In the genomic region with DNA sequence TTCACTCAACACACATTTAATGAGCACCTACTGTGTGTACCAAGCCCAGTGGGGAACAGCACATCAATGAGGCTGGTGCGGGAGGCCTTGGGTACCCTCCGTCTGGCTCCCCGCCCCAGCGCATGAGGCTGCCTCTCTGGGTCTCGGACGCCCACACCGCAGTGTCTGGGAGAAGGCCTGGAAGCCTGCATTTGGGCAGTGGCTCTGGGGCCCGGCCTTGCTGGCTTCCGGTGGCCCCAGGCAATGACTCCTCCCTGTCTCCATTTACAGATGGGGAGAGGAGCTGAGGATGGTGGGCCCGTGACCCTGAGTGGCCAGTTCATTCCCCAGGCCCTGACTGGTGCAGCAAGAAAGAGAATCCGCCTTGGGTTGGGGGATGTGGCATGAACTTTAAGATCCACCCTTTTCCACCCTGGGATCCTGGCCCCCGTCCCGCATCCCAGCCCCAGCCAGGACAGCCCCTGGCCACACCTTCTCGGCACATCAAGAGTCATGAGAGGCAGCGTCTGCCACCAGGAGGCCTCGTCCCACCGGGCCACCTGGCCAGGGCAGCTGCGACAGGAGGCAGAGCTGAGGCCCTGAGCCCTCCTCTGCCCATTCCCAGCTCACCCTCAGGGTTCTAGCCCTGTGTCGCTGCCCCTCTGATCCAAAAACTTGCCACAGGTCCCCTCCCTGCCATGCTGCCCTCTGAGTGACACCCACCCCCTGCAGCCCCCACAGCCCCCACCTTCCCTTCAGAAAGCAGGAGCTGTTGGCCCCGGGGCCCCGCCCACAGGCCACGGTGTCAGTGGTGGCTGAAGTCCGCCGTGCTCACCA, we compare ENCODE assay signal across 18 cellular contexts. TPM values are rescaled to one million over a fixed set of nuclear protein-coding genes. Genes with fewer than 3 reads are reported as not detected.
DNase-seq lines count a peak whose midpoint lies in the region; ATAC-seq lines count a peak whose summit lies in the region.
"Had no signal": no experiment of that assay in that cellular context is flagged by ENCODE, and none has a peak within 500 bp of the region (broad histone marks: within the 10 kb centered on the region; RNA-seq: fewer than 3 reads in every experiment).

No MANE protein-coding gene starts in this region.

- no peaks in the 10 kb centered on the region for H3K36me3 ChIP-seq in H7 (replicated peaks; ENCODE audit: control insufficient read depth, insufficient read depth, low read length)
- H3K36me3 ChIP-seq: tibial artery had no signal

- no peak for DNase-seq in activated naive CD8-positive, alpha-beta T cell treated with anti-CD3 and anti-CD28 coated beads for 36 hours
- DNase-seq in activated naive CD8-positive, alpha-beta T cell treated with anti-CD3 and anti-CD28 coated beads, Interleukin-2, amount 50 U/mL, for 24 hours, result no peak
- peak; percentile 84 for DNase-seq in H7
- no peak for DNase-seq in SHP77 treated with DMSO at 0.1 percent for 48 hours (lab: John Stamatoyannopoulos, UW)
- DNase-seq: activated effector memory CD4-positive, alpha-beta T cell treated with Interleukin-2 at 50 U/mL for 16 hours; amygdala; NCI-H2107; NCI-H510A treated with DMSO at 0.1 percent for 48 hours; psoas muscle; SHP77; tibial artery had no signal

- H3K4me3 Mint-ChIP-seq in activated naive CD8-positive, alpha-beta T cell treated with anti-CD3 and anti-CD28 coated beads for 36 hours, result no peak overlapping the region
- H3K4me3 Mint-ChIP-seq in activated naive CD8-positive, alpha-beta T cell treated with anti-CD3 and anti-CD28 coated beads, Interleukin-2, amount 50 U/mL, for 24 hours, result no peak overlapping the region
- no peak overlapping the region for H3K4me3 Mint-ChIP-seq in activated T-helper 17 cell treated with anti-CD3 and anti-CD28 coated beads, Interleukin-2, amount 50 U/mL, for 72 hours
- H3K4me3 Mint-ChIP-seq in stimulated activated memory B cell treated with anti-CD40 and anti-IgM and Interleukin-4, amounts not matched to agents 10 μg/mL and 1 μg/mL and 100 μg/mL, for 72 hours, result no peak overlapping the region
- H3K4me3 Mint-ChIP-seq: dendritic cell treated with granulocyte-macrophage colony-stimulating factor and Interleukin-4, amounts not matched to agents 40 ng/mL and 50 ng/mL, for 4 days; stimulated activated naive CD8-positive, alpha-beta T cell treated with anti-CD3 and anti-CD28 coated beads, Interleukin-15, Interleukin-2, amounts not matched to agents 100 ng/mL and 50 ng/mL, for 24 hours had no signal

- peak overlapping the region; percentile 16 for H3K27ac Mint-ChIP-seq in activated naive CD8-positive, alpha-beta T cell treated with anti-CD3 and anti-CD28 coated beads for 36 hours
- no peak overlapping the region for H3K27ac Mint-ChIP-seq in activated naive CD8-positive, alpha-beta T cell treated with anti-CD3 and anti-CD28 coated beads, Interleukin-2, amount 50 U/mL, for 24 hours
- peak overlapping the region; percentile 33 for H3K27ac Mint-ChIP-seq in activated T-helper 17 cell treated with anti-CD3 and anti-CD28 coated beads, Interleukin-2, amount 50 U/mL, for 72 hours
- H3K27ac Mint-ChIP-seq in stimulated activated memory B cell treated with anti-CD40 and anti-IgM and Interleukin-4, amounts not matched to agents 10 μg/mL and 1 μg/mL and 100 μg/mL, for 72 hours, result no peak overlapping the region
- H3K27ac Mint-ChIP-seq: dendritic cell treated with granulocyte-macrophage colony-stimulating factor and Interleukin-4, amounts not matched to agents 40 ng/mL and 50 ng/mL, for 4 days; stimulated activated naive CD8-positive, alpha-beta T cell treated with anti-CD3 and anti-CD28 coated beads, Interleukin-15, Interleukin-2, amounts not matched to agents 100 ng/mL and 50 ng/mL, for 24 hours had no signal

- H3K36me3 Mint-ChIP-seq in activated naive CD8-positive, alpha-beta T cell treated with anti-CD3 and anti-CD28 coated beads for 36 hours, result no peaks in the 10 kb centered on the region
- no peaks in the 10 kb centered on the region for H3K36me3 Mint-ChIP-seq in activated naive CD8-positive, alpha-beta T cell treated with anti-CD3 and anti-CD28 coated beads, Interleukin-2, amount 50 U/mL, for 24 hours (ENCODE audit: low read depth)
- no peaks in the 10 kb centered on the region for H3K36me3 Mint-ChIP-seq in activated T-helper 17 cell treated with anti-CD3 and anti-CD28 coated beads, Interleukin-2, amount 50 U/mL, for 72 hours (ENCODE audit: low read depth)
- H3K36me3 Mint-ChIP-seq in stimulated activated memory B cell treated with anti-CD40 and anti-IgM and Interleukin-4, amounts not matched to agents 10 μg/mL and 1 μg/mL and 100 μg/mL, for 72 hours, result no peaks in the 10 kb centered on the region

- ATAC-seq in activated naive CD8-positive, alpha-beta T cell treated with anti-CD3 and anti-CD28 coated beads, Interleukin-2, amount 50 U/mL, for 24 hours, result no peak
- ATAC-seq in activated T-helper 17 cell treated with anti-CD3 and anti-CD28 coated beads, Interleukin-2, amount 50 U/mL, for 72 hours (replicated peaks), result no peak
- peak; percentile 17 for ATAC-seq in stimulated activated memory B cell treated with anti-CD40 and anti-IgM and Interleukin-4, amounts not matched to agents 10 μg/mL and 1 μg/mL and 100 μg/mL, for 72 hours
- ATAC-seq in HG03097 (IDR thresholded peaks at IDR 0.05; ENCODE audit: low FRiP score, unreplicated experiment), result no peak
- ATAC-seq: left lobe of liver, psoas muscle had no signal

- H3K4me3 ChIP-seq in H7 (ENCODE audit: insufficient read depth, low read depth, low read length), result no peak overlapping the region
- H3K4me3 ChIP-seq: psoas muscle, skin epidermis, tibial artery had no signal

- H3K9me3 Mint-ChIP-seq in activated naive CD8-positive, alpha-beta T cell treated with anti-CD3 and anti-CD28 coated beads for 36 hours, result peaks cover 3% of the 10 kb centered on the region
- no peaks in the 10 kb centered on the region for H3K9me3 Mint-ChIP-seq in activated naive CD8-positive, alpha-beta T cell treated with anti-CD3 and anti-CD28 coated beads, Interleukin-2, amount 50 U/mL, for 24 hours
- H3K9me3 Mint-ChIP-seq in activated T-helper 17 cell treated with anti-CD3 and anti-CD28 coated beads, Interleukin-2, amount 50 U/mL, for 72 hours, result no peaks in the 10 kb centered on the region
- peaks cover 5% of the 10 kb centered on the region for H3K9me3 Mint-ChIP-seq in stimulated activated memory B cell treated with anti-CD40 and anti-IgM and Interleukin-4, amounts not matched to agents 10 μg/mL and 1 μg/mL and 100 μg/mL, for 72 hours
- H3K9me3 Mint-ChIP-seq: stimulated activated naive CD8-positive, alpha-beta T cell treated with anti-CD3 and anti-CD28 coated beads, Interleukin-15, Interleukin-2, amounts not matched to agents 100 ng/mL and 50 ng/mL, for 24 hours had no signal

- no peaks in the 10 kb centered on the region for H3K27me3 ChIP-seq in H7 (ENCODE audit: control insufficient read depth, insufficient read depth, low read length)

- no peaks in the 10 kb centered on the region for H3K27me3 Mint-ChIP-seq in activated naive CD8-positive, alpha-beta T cell treated with anti-CD3 and anti-CD28 coated beads for 36 hours
- H3K27me3 Mint-ChIP-seq in activated naive CD8-positive, alpha-beta T cell treated with anti-CD3 and anti-CD28 coated beads, Interleukin-2, amount 50 U/mL, for 24 hours, result no peaks in the 10 kb centered on the region
- H3K27me3 Mint-ChIP-seq in activated T-helper 17 cell treated with anti-CD3 and anti-CD28 coated beads, Interleukin-2, amount 50 U/mL, for 72 hours, result no peaks in the 10 kb centered on the region
- H3K27me3 Mint-ChIP-seq in stimulated activated memory B cell treated with anti-CD40 and anti-IgM and Interleukin-4, amounts not matched to agents 10 μg/mL and 1 μg/mL and 100 μg/mL, for 72 hours, result no peaks in the 10 kb centered on the region
- H3K27me3 Mint-ChIP-seq: stimulated activated naive CD8-positive, alpha-beta T cell treated with anti-CD3 and anti-CD28 coated beads, Interleukin-15, Interleukin-2, amounts not matched to agents 100 ng/mL and 50 ng/mL, for 24 hours had no signal

- peaks cover 32% of the 10 kb centered on the region for H3K4me1 Mint-ChIP-seq in activated naive CD8-positive, alpha-beta T cell treated with anti-CD3 and anti-CD28 coated beads for 36 hours
- H3K4me1 Mint-ChIP-seq in activated naive CD8-positive, alpha-beta T cell treated with anti-CD3 and anti-CD28 coated beads, Interleukin-2, amount 50 U/mL, for 24 hours, result peaks cover 35% of the 10 kb centered on the region
- peaks cover 23% of the 10 kb centered on the region for H3K4me1 Mint-ChIP-seq in activated T-helper 17 cell treated with anti-CD3 and anti-CD28 coated beads, Interleukin-2, amount 50 U/mL, for 72 hours
- peaks cover 31% of the 10 kb centered on the region for H3K4me1 Mint-ChIP-seq in stimulated activated memory B cell treated with anti-CD40 and anti-IgM and Interleukin-4, amounts not matched to agents 10 μg/mL and 1 μg/mL and 100 μg/mL, for 72 hours

RNA-seq across cellular contexts. Expression of a gene that starts 17.5 kb away (rescaled TPM):
- total RNA-seq in activated naive CD8-positive, alpha-beta T cell treated with anti-CD3 and anti-CD28 coated beads for 36 hours, result 10 to 100 TPM; 19.3 to 19.8 TPM
- total RNA-seq in H7 (2014; rRNA removed; shearing (Covaris generic)), result 28.3 and 28.5 TPM in 2 replicates
- total RNA-seq in activated T-helper 17 cell treated with anti-CD3 and anti-CD28 coated beads, Interleukin-2, amount 50 U/mL, for 72 hours, result 10 to 100 TPM; 16.0 to 20.5 TPM

RNA-seq across cellular contexts. Expression of a gene that starts 25.8 kb away (rescaled TPM):
- total RNA-seq in activated naive CD8-positive, alpha-beta T cell treated with anti-CD3 and anti-CD28 coated beads for 36 hours, result 10 to 100 TPM; 66.1 to 69.9 TPM
- 50.1 and 57.1 TPM in 2 replicates for total RNA-seq in H7 (2014; rRNA removed; shearing (Covaris generic))
- 10 to 100 TPM; 42.3 to 52.6 TPM for total RNA-seq in activated T-helper 17 cell treated with anti-CD3 and anti-CD28 coated beads, Interleukin-2, amount 50 U/mL, for 72 hours

RNA-seq across cellular contexts. Expression of a gene that starts 38.0 kb away (rescaled TPM):
- total RNA-seq in activated naive CD8-positive, alpha-beta T cell treated with anti-CD3 and anti-CD28 coated beads for 36 hours, result 1 to 10 TPM in 1 of 2 experiments, under 1 TPM in 1; 0.35 to 1.0 TPM
- total RNA-seq in H7 (2014; rRNA removed; shearing (Covaris generic)), result 131 and 139 TPM in 2 replicates
- total RNA-seq in activated T-helper 17 cell treated with anti-CD3 and anti-CD28 coated beads, Interleukin-2, amount 50 U/mL, for 72 hours, result not detected

Comparison
In these comparisons a context has a peak if more than half of its experiments do, and no peak if none do; other contexts are left out.
1. H3K27ac Mint-ChIP-seq: peak in activated naive CD8-positive, alpha-beta T cell treated with anti-CD3 and anti-CD28 coated beads for 36 hours (single experiment) and activated T-helper 17 cell treated with anti-CD3 and anti-CD28 coated beads, Interleukin-2, amount 50 U/mL, for 72 hours (single experiment); none in activated naive CD8-positive, alpha-beta T cell treated with anti-CD3 and anti-CD28 coated beads, Interleukin-2, amount 50 U/mL, for 24 hours (single experiment) and stimulated activated memory B cell treated with anti-CD40 and anti-IgM and Interleukin-4, amounts not matched to agents 10 μg/mL and 1 μg/mL and 100 μg/mL, for 72 hours (single experiment).
2. RNA of a gene that starts 38.0 kb away (total RNA-seq): 131 to 139 TPM in H7; 0.35 to 1.0 TPM in activated naive CD8-positive, alpha-beta T cell treated with anti-CD3 and anti-CD28 coated beads for 36 hours and not detected in activated T-helper 17 cell treated with anti-CD3 and anti-CD28 coated beads, Interleukin-2, amount 50 U/mL, for 72 hours; every median in the first group is over 10 times any median in the second.